ENCODE assay signal across 16 cellular contexts in genomic region chr9:95171596-95171995, GRCh38.
DNase-seq lines count a peak whose midpoint lies in the region; ATAC-seq and TF ChIP-seq lines count a peak whose summit lies in the region.
"Had no signal": no experiment of that assay in that cellular context is flagged by ENCODE, and none has a peak within 500 bp of the region (broad histone marks: within the 10 kb centered on the region; RNA-seq: fewer than 3 reads in every experiment).

No MANE protein-coding gene starts in this region.

- no peak for ATAC-seq in natural killer cell treated with Interleukin-12 subunit alpha and Interleukin-12 subunit beta and Interleukin-15 and Interleukin-18, amount 100 ng/mL, for 72 hours
- no peak for ATAC-seq in natural killer cell
- ATAC-seq in HG02759 (IDR thresholded peaks at IDR 0.05; ENCODE audit: unreplicated experiment), result no peak
- ATAC-seq in body of pancreas, result no peak

- no peak for DNase-seq in natural killer cell treated with Interleukin-12 subunit alpha and Interleukin-12 subunit beta and Interleukin-15 and Interleukin-18, amount 100 ng/mL, for 72 hours (ENCODE audit: low spot score)
- no peak for DNase-seq in natural killer cell
- DNase-seq in SJSA1 (ENCODE audit: low read depth in 1 of 2, low spot score in 2 of 2), result peak in 1 of 2 experiments; percentile 41
- DNase-seq in esophagus muscularis mucosa (ENCODE audit: extremely low spot score), result no peak
- DNase-seq in body of pancreas, result no peak
- no peak for DNase-seq in activated naive CD8-positive, alpha-beta T cell treated with anti-CD3 and anti-CD28 coated beads for 36 hours
- no peak for DNase-seq in esophagus squamous epithelium (lab: John Stamatoyannopoulos, UW)
- DNase-seq: COR-L47, NCI-H2029 treated with DMSO at 0.1 percent for 48 hours, uterus had no signal

- H3K9me3 ChIP-seq in SJSA1 (replicated peaks), result no peaks in the 10 kb centered on the region
- peaks cover 0 to 5% (median 0%) of the 10 kb centered on the region in 4 donors for H3K9me3 ChIP-seq in esophagus muscularis mucosa
- no peaks in the 10 kb centered on the region for H3K9me3 ChIP-seq in body of pancreas
- no peaks in the 10 kb centered on the region for H3K9me3 ChIP-seq in esophagus squamous epithelium
- H3K9me3 ChIP-seq: breast epithelium, HAP-1, uterus had no signal

- intact Hi-C loops in natural killer cell (cut with micrococcal nuclease), result no loop called here
- intact Hi-C loops in esophagus muscularis mucosa (cut with DNase I), result no loop called here
- intact Hi-C loops in body of pancreas (cut with DNase I), result no loop called here
- intact Hi-C loops in esophagus squamous epithelium (cut with DNase I), result no loop called here

- peak overlapping the region; percentile 16 for H3K4me3 Mint-ChIP-seq in natural killer cell treated with Interleukin-12 subunit alpha and Interleukin-12 subunit beta and Interleukin-15 and Interleukin-18, amount 100 ng/mL, for 72 hours
- H3K4me3 Mint-ChIP-seq in natural killer cell, result no peak overlapping the region
- no peak overlapping the region for H3K4me3 Mint-ChIP-seq in activated naive CD8-positive, alpha-beta T cell treated with anti-CD3 and anti-CD28 coated beads for 36 hours
- H3K4me3 Mint-ChIP-seq: activated naive CD8-positive, alpha-beta T cell; IgD-negative memory B cell had no signal

- H3K4me3 ChIP-seq in SJSA1, result no peak overlapping the region
- no peak overlapping the region for H3K4me3 ChIP-seq in esophagus muscularis mucosa
- H3K4me3 ChIP-seq in body of pancreas, result no peak overlapping the region
- H3K4me3 ChIP-seq in esophagus squamous epithelium, result no peak overlapping the region
- H3K4me3 ChIP-seq: breast epithelium, HAP-1, uterus had no signal

- peaks cover 0 to 25% of the 10 kb centered on the region in 2 donors for H3K4me1 Mint-ChIP-seq in natural killer cell treated with Interleukin-12 subunit alpha and Interleukin-12 subunit beta and Interleukin-15 and Interleukin-18, amount 100 ng/mL, for 72 hours (ENCODE audit: low read depth in 2 of 2)
- no peaks in the 10 kb centered on the region for H3K4me1 Mint-ChIP-seq in natural killer cell
- peaks cover 8% of the 10 kb centered on the region for H3K4me1 Mint-ChIP-seq in activated naive CD8-positive, alpha-beta T cell treated with anti-CD3 and anti-CD28 coated beads for 36 hours
- H3K4me1 Mint-ChIP-seq: IgD-negative memory B cell had no signal

- H3K27ac ChIP-seq in SJSA1 (peak overlapping the region; percentile 42), esophagus muscularis mucosa (replicated peaks in 1 of 4) (peak overlapping the region; percentile 64 to 72 (median 67)), body of pancreas (no peak overlapping the region), esophagus squamous epithelium (no peak overlapping the region)
- H3K27ac ChIP-seq: breast epithelium, HL-60, uterus had no signal

- H3K36me3 ChIP-seq in SJSA1 (no peaks in the 10 kb centered on the region), esophagus muscularis mucosa (no peaks in the 10 kb centered on the region), body of pancreas (replicated peaks in 1 of 2; ENCODE audit: insufficient read depth in 1 of 2, low read depth in 2 of 2) (no peaks in the 10 kb centered on the region), esophagus squamous epithelium (no peaks in the 10 kb centered on the region)
- H3K36me3 ChIP-seq: breast epithelium, HAP-1, uterus had no signal

- no peak for TF ChIP-seq EP300 in esophagus muscularis mucosa (IDR thresholded peaks at IDR 0.05)

- peaks cover 10% of the 10 kb centered on the region for H3K36me3 Mint-ChIP-seq in natural killer cell treated with Interleukin-12 subunit alpha and Interleukin-12 subunit beta and Interleukin-15 and Interleukin-18, amount 100 ng/mL, for 72 hours
- no peaks in the 10 kb centered on the region for H3K36me3 Mint-ChIP-seq in natural killer cell
- H3K36me3 Mint-ChIP-seq in activated naive CD8-positive, alpha-beta T cell treated with anti-CD3 and anti-CD28 coated beads for 36 hours, result peaks cover 33% of the 10 kb centered on the region

- no peaks in the 10 kb centered on the region for H3K9me3 Mint-ChIP-seq in natural killer cell treated with Interleukin-12 subunit alpha and Interleukin-12 subunit beta and Interleukin-15 and Interleukin-18, amount 100 ng/mL, for 72 hours
- H3K9me3 Mint-ChIP-seq in natural killer cell, result no peaks in the 10 kb centered on the region
- peaks cover 9% of the 10 kb centered on the region for H3K9me3 Mint-ChIP-seq in activated naive CD8-positive, alpha-beta T cell treated with anti-CD3 and anti-CD28 coated beads for 36 hours

- TF ChIP-seq POLR2A in esophagus muscularis mucosa (IDR thresholded peaks at IDR 0.05; ENCODE audit: low read depth) (no peak), body of pancreas (IDR thresholded peaks at IDR 0.05) (no peak), esophagus squamous epithelium (IDR thresholded peaks at IDR 0.05) (no peak)

- no peaks in the 10 kb centered on the region for H3K27me3 ChIP-seq in SJSA1 (replicated peaks)
- no peaks in the 10 kb centered on the region for H3K27me3 ChIP-seq in esophagus muscularis mucosa
- H3K27me3 ChIP-seq in body of pancreas, result no peaks in the 10 kb centered on the region
- H3K27me3 ChIP-seq in esophagus squamous epithelium, result no peaks in the 10 kb centered on the region
- H3K27me3 ChIP-seq: breast epithelium, uterus had no signal

- TF ChIP-seq CTCF in natural killer cell (IDR thresholded peaks at IDR 0.05), result no peak
- no peak for TF ChIP-seq CTCF in esophagus muscularis mucosa (IDR thresholded peaks at IDR 0.05)
- no peak for TF ChIP-seq CTCF in body of pancreas (IDR thresholded peaks at IDR 0.05)
- no peak for TF ChIP-seq CTCF in esophagus squamous epithelium (IDR thresholded peaks at IDR 0.05)

- 50% methylated on average over 1 of the region's 1 CpG for WGBS in esophagus muscularis mucosa
- 81 to 83% methylated on average over 1 of the region's 1 CpG for WGBS in body of pancreas, 2 donors
- 69 to 75% methylated on average over 1 of the region's 1 CpG for WGBS in esophagus squamous epithelium, 2 donors

- no peaks in the 10 kb centered on the region for H3K27me3 Mint-ChIP-seq in natural killer cell treated with Interleukin-12 subunit alpha and Interleukin-12 subunit beta and Interleukin-15 and Interleukin-18, amount 100 ng/mL, for 72 hours
- no peaks in the 10 kb centered on the region for H3K27me3 Mint-ChIP-seq in natural killer cell (ENCODE audit: low read depth in 2 of 2)
- no peaks in the 10 kb centered on the region for H3K27me3 Mint-ChIP-seq in activated naive CD8-positive, alpha-beta T cell treated with anti-CD3 and anti-CD28 coated beads for 36 hours
- H3K27me3 Mint-ChIP-seq: activated naive CD8-positive, alpha-beta T cell; IgD-negative memory B cell had no signal

- H3K4me1 ChIP-seq in SJSA1 (replicated peaks) (peaks cover 26% of the 10 kb centered on the region), esophagus muscularis mucosa (peaks cover 0 to 82% (median 53%) of the 10 kb centered on the region in 4 donors), body of pancreas (no peaks in the 10 kb centered on the region), esophagus squamous epithelium (peaks cover 0 to 6% (median 0%) of the 10 kb centered on the region in 3 donors)
- H3K4me1 ChIP-seq: breast epithelium, uterus had no signal

- peak overlapping the region; percentile 25 to 45 for H3K27ac Mint-ChIP-seq in natural killer cell treated with Interleukin-12 subunit alpha and Interleukin-12 subunit beta and Interleukin-15 and Interleukin-18, amount 100 ng/mL, for 72 hours
- H3K27ac Mint-ChIP-seq in natural killer cell, result no peak overlapping the region
- no peak overlapping the region for H3K27ac Mint-ChIP-seq in activated naive CD8-positive, alpha-beta T cell treated with anti-CD3 and anti-CD28 coated beads for 36 hours
- H3K27ac Mint-ChIP-seq: activated naive CD8-positive, alpha-beta T cell; IgD-negative memory B cell had no signal

Comparison
In these comparisons a context has a peak if more than half of its experiments do, and no peak if none do; other contexts are left out.
1. H3K27ac Mint-ChIP-seq: peak in natural killer cell treated with Interleukin-12 subunit alpha and Interleukin-12 subunit beta and Interleukin-15 and Interleukin-18, amount 100 ng/mL, for 72 hours (2 of 2); none in natural killer cell (0 of 2) and activated naive CD8-positive, alpha-beta T cell treated with anti-CD3 and anti-CD28 coated beads for 36 hours (single experiment).
2. H3K27ac ChIP-seq: peak in SJSA1 (single experiment) and esophagus muscularis mucosa (4 of 4); none in body of pancreas (0 of 4) and esophagus squamous epithelium (0 of 4).